Comparison of ENCODE assay signal across 1 cellular context in the genomic region with DNA sequence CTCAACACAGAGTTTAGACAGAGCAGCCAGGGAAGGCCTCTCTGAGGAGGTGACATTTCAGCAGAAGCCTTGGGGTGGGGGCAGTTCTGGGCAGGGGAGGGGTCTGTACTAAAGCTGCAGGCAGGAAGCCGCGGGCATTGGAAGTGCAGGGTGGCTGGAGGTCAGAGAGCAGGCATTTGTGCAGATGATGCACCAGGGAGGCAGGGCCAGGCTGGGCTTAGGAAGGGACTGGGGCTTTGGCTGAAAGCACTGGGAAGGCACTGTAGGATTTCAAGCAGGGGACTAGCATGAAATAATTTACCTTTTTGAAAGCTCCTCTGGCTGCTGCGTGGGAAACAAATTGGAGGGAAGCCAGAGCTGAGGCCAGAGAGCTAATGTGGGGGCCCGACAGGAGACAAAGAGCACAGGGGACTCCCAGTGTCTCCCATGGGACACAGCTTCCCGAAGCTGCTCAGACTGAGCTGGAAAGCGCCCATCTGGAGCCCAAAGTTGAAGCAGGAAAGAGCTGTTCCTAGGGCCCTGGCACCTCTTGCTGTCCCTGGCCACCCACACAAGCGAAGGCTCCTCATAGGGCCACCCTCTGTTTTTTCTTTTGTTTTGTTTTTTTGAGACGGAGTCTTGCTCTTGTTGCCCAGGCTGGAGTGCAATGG.
TF ChIP-seq lines count a peak whose summit lies in the region.

No MANE protein-coding gene starts in this region.

TF ChIP-seq in HepG2, 621 proteins besides CTCF, POLR2A, EP300 and RAD21:
- no peak for TF ChIP-seq TIGD3 (CRISPR knock-in tag; IDR thresholded peaks at IDR 0.05; ENCODE audit: borderline replicate concordance)
- no peak for TF ChIP-seq PTBP1 (IDR thresholded peaks at IDR 0.05; ENCODE audit: low read depth, low read length, poor library complexity, severe bottlenecking)
- TF ChIP-seq NFRKB (IDR thresholded peaks at IDR 0.05) = 0 out of 2 replicates have a peak, but pooled peaks have one; percentile 40
- no peak for TF ChIP-seq RARA (CRISPR knock-in tag; IDR thresholded peaks at IDR 0.05)
- no peak for TF ChIP-seq CREM (IDR thresholded peaks at IDR 0.05)
- TF ChIP-seq CREM (CRISPR knock-in tag; IDR thresholded peaks at IDR 0.05) = no peak
